8 cellular contexts compared by ENCODE assay signal in the genomic region with DNA sequence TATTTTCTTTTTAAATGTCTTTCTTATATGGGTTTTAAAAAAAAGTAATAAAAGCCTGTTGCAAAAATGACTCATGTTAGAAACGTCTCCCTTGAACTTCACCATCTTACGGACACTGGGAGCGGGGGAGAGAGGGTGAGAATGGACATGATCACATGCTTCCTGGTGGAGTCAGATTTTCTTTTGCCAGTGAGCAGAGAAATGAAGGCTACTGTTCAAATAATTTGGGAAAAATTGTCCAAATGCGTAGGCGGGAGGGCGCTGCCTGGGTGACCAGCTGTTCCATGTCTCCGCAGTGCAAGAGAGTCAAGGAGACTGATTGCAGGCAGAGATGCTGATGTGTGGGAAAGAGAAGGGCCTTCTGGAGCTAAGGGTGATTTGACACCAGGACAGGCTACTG. TPM values are rescaled to one million over a fixed set of nuclear protein-coding genes. Genes with fewer than 3 reads are reported as not detected.
DNase-seq lines count a peak whose midpoint lies in the region; ATAC-seq and TF ChIP-seq lines count a peak whose summit lies in the region.
"Had no signal": no experiment of that assay in that cellular context is flagged by ENCODE, and none has a peak within 500 bp of the region (broad histone marks: within the 10 kb centered on the region; RNA-seq: fewer than 3 reads in every experiment).

No MANE protein-coding gene starts in this region.

- TF ChIP-seq CTCF in right atrium auricular region (IDR thresholded peaks at IDR 0.05): no peak

- peaks cover 69% of the 10 kb centered on the region for H3K36me3 ChIP-seq in right atrium auricular region

- ATAC-seq in HG03196 (IDR thresholded peaks at IDR 0.05; ENCODE audit: unreplicated experiment): no peak

- peak overlapping the region in 1 of 2 donors; percentile 16 for H3K27ac ChIP-seq in right atrium auricular region

- H3K9me3 ChIP-seq in right atrium auricular region: no peaks in the 10 kb centered on the region

- no peaks in the 10 kb centered on the region for H3K27me3 ChIP-seq in right atrium auricular region

- no peak overlapping the region for H3K4me3 ChIP-seq in right atrium auricular region

- DNase-seq in HT1080 (ENCODE audit: low read depth) (peak; percentile 88), amniotic stem cell (lab: John Stamatoyannopoulos, UW) (peak; percentile 48), right atrium auricular region (ENCODE audit: low spot score) (peak; percentile 66), stromal cell of bone marrow (ENCODE audit: low read depth) (peak; percentile 93), SHP77 (lab: John Stamatoyannopoulos, UW) (no peak)
- no peak for DNase-seq in activated CD8-positive, alpha-beta memory T cell treated with anti-CD3 and anti-CD28 coated beads, Interleukin-2, amount 50 U/mL, for 48 hours
- DNase-seq: nucleus accumbens had no signal

- peaks cover 0 to 1% of the 10 kb centered on the region in 2 donors for H3K4me1 ChIP-seq in right atrium auricular region

RNA-seq across cellular contexts. Expression of a gene that starts 23.1 kb away (rescaled TPM):
- total RNA-seq in HT1080 (2014; rRNA removed; shearing (Covaris generic)): 66.6 and 83.6 TPM in 2 replicates
- polyA plus RNA-seq in HT1080 (2015; cell fraction: cytosol; rRNA removed): 73.8 and 80.9 TPM in 2 replicates
- polyA plus RNA-seq in HT1080 (2015; cell fraction: nucleus; rRNA removed): 81.7 and 88.2 TPM in 2 replicates
- total RNA-seq in right atrium auricular region: 10 to 100 TPM; 21.7 to 30.4 TPM

RNA-seq across cellular contexts. Expression of a gene that starts 46.1 kb away (rescaled TPM):
- total RNA-seq in HT1080 (2014; rRNA removed; shearing (Covaris generic)): 40.4 and 43.0 TPM in 2 replicates
- 22.8 and 25.1 TPM in 2 replicates for polyA plus RNA-seq in HT1080 (2015; cell fraction: cytosol; rRNA removed)
- polyA plus RNA-seq in HT1080 (2015; cell fraction: nucleus; rRNA removed): 34.3 and 35.3 TPM in 2 replicates
- total RNA-seq in right atrium auricular region: 10 to 100 TPM; 16.5 to 20.6 TPM

Comparison
In these comparisons a context has a peak if more than half of its experiments do, and no peak if none do; other contexts are left out.
1. DNase-seq: peak in HT1080 (single experiment), amniotic stem cell (single experiment), right atrium auricular region (single experiment) and stromal cell of bone marrow (single experiment); none in SHP77 (0 of 2) and activated CD8-positive, alpha-beta memory T cell treated with anti-CD3 and anti-CD28 coated beads, Interleukin-2, amount 50 U/mL, for 48 hours (single experiment).